ENCODE assay signal across 27 cellular contexts in the genomic region with DNA sequence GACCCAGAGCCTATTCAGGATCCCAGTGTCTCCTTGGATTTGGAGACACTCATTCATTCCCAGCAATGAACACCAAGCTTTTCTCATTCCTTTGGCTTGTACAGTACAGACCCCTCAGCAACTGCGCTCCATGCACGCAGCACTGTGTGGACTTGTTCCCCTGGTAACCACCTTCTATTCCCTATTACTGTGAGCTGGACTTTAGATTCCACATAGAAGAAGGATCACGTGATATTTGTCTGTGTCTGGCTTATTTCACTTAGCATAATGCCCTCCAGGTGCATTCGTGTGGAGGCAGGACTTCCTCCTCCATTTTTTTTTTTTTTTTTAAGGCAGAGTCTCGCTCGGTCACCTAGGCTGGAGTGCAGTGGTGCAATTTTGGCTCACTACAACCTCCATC.
DNase-seq lines count a peak whose midpoint lies in the region; ATAC-seq, FAIRE-seq and TF ChIP-seq lines count a peak whose summit lies in the region.
"Had no signal": no experiment of that assay in that cellular context is flagged by ENCODE, and none has a peak within 500 bp of the region (broad histone marks: within the 10 kb centered on the region; RNA-seq: fewer than 3 reads in every experiment).

No MANE protein-coding gene starts in this region.

- no peak overlapping the region for H3K27ac Mint-ChIP-seq in CD8-positive, alpha-beta T cell
- H3K27ac Mint-ChIP-seq: activated CD8-positive, alpha-beta T cell treated with anti-CD3 and anti-CD28 coated beads for 36 hours; activated naive CD8-positive, alpha-beta T cell treated with anti-CD3 and anti-CD28 coated beads, Interleukin-2, amount 10 ng/mL, durations not matched to agents 7 days and 5 days; H9; nephron progenitor cell; stimulated activated memory B cell treated with anti-CD40 and anti-IgM and Interleukin-4, amounts not matched to agents 10 μg/mL and 1 μg/mL and 100 μg/mL, for 72 hours; T-helper 17 cell had no signal

- CTCF ChIA-PET in HepG2 (lab: Yijun Ruan, JAX; ENCODE audit: low intra/inter-chr PET ratio, low total read pairs): no interaction called here
- CTCF ChIA-PET in CD8-positive, alpha-beta T cell (lab: Charles Lee): no interaction called here

- peak; percentile 54 for ATAC-seq in SK-N-SH treated with all-trans-retinoic acid at 6 μM for 48 hours
- ATAC-seq in HepG2: peak; percentile 89
- no peak for ATAC-seq in GM21528 (IDR thresholded peaks at IDR 0.05; ENCODE audit: low FRiP score, unreplicated experiment)
- ATAC-seq in CD8-positive, alpha-beta T cell: no peak
- ATAC-seq: activated CD8-positive, alpha-beta T cell treated with anti-CD3 and anti-CD28 coated beads for 36 hours; stimulated activated memory B cell treated with anti-CD40 and anti-IgM and Interleukin-4, amounts not matched to agents 10 μg/mL and 1 μg/mL and 100 μg/mL, for 72 hours; T-helper 17 cell had no signal

- H3K4me3 ChIP-seq in HepG2 (replicated peaks in 1 of 3; ENCODE audit: insufficient read depth in 1 of 3, low read depth in 2 of 3, low read length in 3 of 3): peak overlapping the region in 1 of 3 experiments; percentile 37; a peak in 2 of 6 replicates
- no peak overlapping the region for H3K4me3 ChIP-seq in CD8-positive, alpha-beta T cell (ENCODE audit: low read depth, low read length)
- H3K4me3 ChIP-seq: ascending aorta had no signal

- no peak overlapping the region for H3K4me3 Mint-ChIP-seq in CD8-positive, alpha-beta T cell
- H3K4me3 Mint-ChIP-seq: activated CD8-positive, alpha-beta T cell treated with anti-CD3 and anti-CD28 coated beads for 36 hours; activated naive CD8-positive, alpha-beta T cell treated with anti-CD3 and anti-CD28 coated beads, Interleukin-2, amount 10 ng/mL, durations not matched to agents 7 days and 5 days; H9; nephron progenitor cell; stimulated activated memory B cell treated with anti-CD40 and anti-IgM and Interleukin-4, amounts not matched to agents 10 μg/mL and 1 μg/mL and 100 μg/mL, for 72 hours; T-helper 17 cell had no signal

- TF ChIP-seq CTCF in HepG2 (CRISPR knock-in tag; IDR thresholded peaks at IDR 0.05): no peak
- TF ChIP-seq CTCF in CD8-positive, alpha-beta T cell (IDR thresholded peaks at IDR 0.05): no peak

- WGBS in HepG2 (ENCODE audit: low lambda C conversion rate): 0% methylated on average over 4 of the region's 6 CpGs

- no peaks in the 10 kb centered on the region for H3K9me3 ChIP-seq in HepG2 (ENCODE audit: low read length)
- no peaks in the 10 kb centered on the region for H3K9me3 ChIP-seq in CD8-positive, alpha-beta T cell (ENCODE audit: low read length)
- H3K9me3 ChIP-seq: ascending aorta had no signal

- peak overlapping the region; percentile 60 for H3K4me2 ChIP-seq in HepG2 (ENCODE audit: low read depth, low read length)

- POLR2A ChIA-PET in HepG2 (lab: Yijun Ruan, JAX): no interaction called here
- POLR2A ChIA-PET in CD8-positive, alpha-beta T cell (lab: Charles Lee): interaction anchor here (0.6 kb wide), 1 partner anchor 1265 kb away, joined by 3 read pairs; no protein-coding TSS in a partner anchor

- no peaks in the 10 kb centered on the region for H3K36me3 ChIP-seq in HepG2 (replicated peaks in 1 of 2; ENCODE audit: control insufficient read depth in 1 of 2, insufficient read depth in 2 of 2, low read length in 2 of 2)
- H3K36me3 ChIP-seq in CD8-positive, alpha-beta T cell (ENCODE audit: insufficient read depth, low read length): no peaks in the 10 kb centered on the region
- H3K36me3 ChIP-seq: ascending aorta had no signal

- H3K9ac ChIP-seq in HepG2 (ENCODE audit: insufficient read depth, low read depth, low read length): no peak overlapping the region

- no TSS peak for BruUV-seq in HepG2 (replicated peaks; lab: Mats Ljungman, UMichigan)

- in situ Hi-C loops in HepG2 (cut with HindIII; ENCODE audit: extremely low pct_ligation_motif_present, low pct_unique_long_range_greater_than_20kb): loop anchor here (25.0 kb wide), 1 partner anchor 265 kb away; no protein-coding TSS in a partner anchor

- no peak overlapping the region for H2AFZ ChIP-seq in HepG2 (ENCODE audit: low read length)

- peaks cover 8% of the 10 kb centered on the region for H3K4me1 ChIP-seq in HepG2 (ENCODE audit: insufficient read depth, low read length)
- H3K4me1 ChIP-seq in CD8-positive, alpha-beta T cell (ENCODE audit: insufficient read depth, low read length): no peaks in the 10 kb centered on the region

- peak; percentile 81 for DNase-seq in DMS53 (lab: John Stamatoyannopoulos, UW)
- DNase-seq in NCI-H146 treated with DMSO at 0.1 percent for 48 hours (lab: John Stamatoyannopoulos, UW; ENCODE audit: unreplicated experiment): peak; percentile 57
- DNase-seq in HepG2 (ENCODE audit: low spot score): peak; percentile 69
- DNase-seq in inferior parietal cortex (ENCODE audit: extremely low spot score): no peak
- no peak for DNase-seq in cerebellar cortex (ENCODE audit: low spot score)
- DNase-seq in CD8-positive, alpha-beta T cell: no peak
- DNase-seq: ACHN; activated CD8-positive, alpha-beta T cell treated with anti-CD3 and anti-CD28 coated beads for 36 hours; activated naive CD8-positive, alpha-beta T cell treated with anti-CD3 and anti-CD28 coated beads, Interleukin-2, amount 10 ng/mL, durations not matched to agents 7 days and 5 days; caudate nucleus; dermis blood vessel endothelial cell; H9; kidney; NCI-H1105 treated with DMSO at 0.1 percent for 48 hours; NCI-H82; nephron progenitor cell; stimulated activated CD4-positive, alpha-beta T cell treated with anti-CD3 and anti-CD28 coated beads, Interleukin-4, amount 100 ng/mL, for 24 hours; substantia nigra; T-helper 17 cell had no signal

- H3K79me2 ChIP-seq in HepG2 (ENCODE audit: insufficient read depth, low read length): no peaks in the 10 kb centered on the region

- no peaks in the 10 kb centered on the region for H3K36me3 Mint-ChIP-seq in CD8-positive, alpha-beta T cell
- H3K36me3 Mint-ChIP-seq: activated naive CD8-positive, alpha-beta T cell treated with anti-CD3 and anti-CD28 coated beads, Interleukin-2, amount 10 ng/mL, durations not matched to agents 7 days and 5 days; IgD-negative memory B cell; stimulated activated memory B cell treated with anti-CD40 and anti-IgM and Interleukin-4, amounts not matched to agents 10 μg/mL and 1 μg/mL and 100 μg/mL, for 72 hours had no signal

- no peaks in the 10 kb centered on the region for H4K20me1 ChIP-seq in HepG2 (ENCODE audit: insufficient read depth, low read length)

- H3K27ac ChIP-seq in HepG2 (ENCODE audit: extremely low read length, insufficient read depth, low read length): no peak overlapping the region
- H3K27ac ChIP-seq in CD8-positive, alpha-beta T cell (ENCODE audit: low read depth, low read length): no peak overlapping the region
- H3K27ac ChIP-seq: ascending aorta, RWPE1 had no signal

- TF ChIP-seq EP300 in HepG2 (IDR thresholded peaks at IDR 0.05; ENCODE audit: low read depth in 2 of 2, low read length in 2 of 2) (no peak), HepG2 (CRISPR knock-in tag; IDR thresholded peaks at IDR 0.05; ENCODE audit: borderline replicate concordance) (no peak)

- FAIRE-seq in HepG2 (lab: Jason Lieb, UNC): no peak
- FAIRE-seq: endometrium, G401.6, kidney had no signal

- intact Hi-C loops in HepG2 (cut with micrococcal nuclease; ENCODE audit: unreplicated experiment): no loop called here
- intact Hi-C loops in CD8-positive, alpha-beta T cell (cut with DNase I, micrococcal nuclease): no loop called here

- peaks cover 2% of the 10 kb centered on the region for H3K27me3 Mint-ChIP-seq in CD8-positive, alpha-beta T cell (ENCODE audit: low read depth)
- H3K27me3 Mint-ChIP-seq: activated CD8-positive, alpha-beta T cell treated with anti-CD3 and anti-CD28 coated beads for 36 hours; activated naive CD8-positive, alpha-beta T cell treated with anti-CD3 and anti-CD28 coated beads, Interleukin-2, amount 10 ng/mL, durations not matched to agents 7 days and 5 days; stimulated activated memory B cell treated with anti-CD40 and anti-IgM and Interleukin-4, amounts not matched to agents 10 μg/mL and 1 μg/mL and 100 μg/mL, for 72 hours had no signal

- H3K27me3 ChIP-seq in HepG2 (ENCODE audit: control insufficient read depth in 1 of 2, insufficient read depth in 2 of 2, low read length in 2 of 2): no peaks in the 10 kb centered on the region
- H3K27me3 ChIP-seq in CD8-positive, alpha-beta T cell (ENCODE audit: insufficient read depth, low read length): no peaks in the 10 kb centered on the region
- H3K27me3 ChIP-seq: ascending aorta had no signal

- TF ChIP-seq POLR2A in HepG2 (IDR thresholded peaks at IDR 0.05; ENCODE audit: insufficient read depth in 1 of 2, low read depth in 2 of 2, low read length in 2 of 2): no peak

- no peaks in the 10 kb centered on the region for H3K4me1 Mint-ChIP-seq in CD8-positive, alpha-beta T cell (ENCODE audit: low read depth)
- H3K4me1 Mint-ChIP-seq: activated naive CD8-positive, alpha-beta T cell treated with anti-CD3 and anti-CD28 coated beads, Interleukin-2, amount 10 ng/mL, durations not matched to agents 7 days and 5 days; IgD-negative memory B cell; nephron progenitor cell; stimulated activated memory B cell treated with anti-CD40 and anti-IgM and Interleukin-4, amounts not matched to agents 10 μg/mL and 1 μg/mL and 100 μg/mL, for 72 hours; T-helper 17 cell had no signal

- TF ChIP-seq RAD21 in HepG2 (CRISPR knock-in tag; IDR thresholded peaks at IDR 0.05): no peak

- H3K9me3 Mint-ChIP-seq in CD8-positive, alpha-beta T cell: no peaks in the 10 kb centered on the region
- H3K9me3 Mint-ChIP-seq: activated CD8-positive, alpha-beta T cell treated with anti-CD3 and anti-CD28 coated beads for 36 hours; activated naive CD8-positive, alpha-beta T cell treated with anti-CD3 and anti-CD28 coated beads, Interleukin-2, amount 10 ng/mL, durations not matched to agents 7 days and 5 days had no signal

TF ChIP-seq in SK-N-SH treated with all-trans-retinoic acid at 6 μM for 48 hours, 23 proteins besides CTCF, POLR2A, EP300 and RAD21:
- TF ChIP-seq TCF4 (CRISPR knock-in tag; IDR thresholded peaks at IDR 0.05; ENCODE audit: borderline replicate concordance) (peak; percentile 40; the same call in 1 of the 2 replicates), ZNF565 (CRISPR knock-in tag; conservative IDR thresholded peaks at IDR 0.05; ENCODE audit: low read depth) (no peak)
TF ChIP-seq in SK-N-SH treated with all-trans-retinoic acid at 6 μM for 48 hours: peak in this region for 1.

Comparison
In these comparisons a context has a peak if more than half of its experiments do, and no peak if none do; other contexts are left out.
1. DNase-seq: peak in DMS53 (single experiment), NCI-H146 treated with DMSO at 0.1 percent for 48 hours (single experiment) and HepG2 (single experiment); none in inferior parietal cortex (single experiment), cerebellar cortex (single experiment) and CD8-positive, alpha-beta T cell (0 of 7).
2. ATAC-seq: peak in SK-N-SH treated with all-trans-retinoic acid at 6 μM for 48 hours (single experiment) and HepG2 (single experiment); none in GM21528 (single experiment) and CD8-positive, alpha-beta T cell (single experiment).